ENCODE assay signal across 1 cellular context in the genomic region with DNA sequence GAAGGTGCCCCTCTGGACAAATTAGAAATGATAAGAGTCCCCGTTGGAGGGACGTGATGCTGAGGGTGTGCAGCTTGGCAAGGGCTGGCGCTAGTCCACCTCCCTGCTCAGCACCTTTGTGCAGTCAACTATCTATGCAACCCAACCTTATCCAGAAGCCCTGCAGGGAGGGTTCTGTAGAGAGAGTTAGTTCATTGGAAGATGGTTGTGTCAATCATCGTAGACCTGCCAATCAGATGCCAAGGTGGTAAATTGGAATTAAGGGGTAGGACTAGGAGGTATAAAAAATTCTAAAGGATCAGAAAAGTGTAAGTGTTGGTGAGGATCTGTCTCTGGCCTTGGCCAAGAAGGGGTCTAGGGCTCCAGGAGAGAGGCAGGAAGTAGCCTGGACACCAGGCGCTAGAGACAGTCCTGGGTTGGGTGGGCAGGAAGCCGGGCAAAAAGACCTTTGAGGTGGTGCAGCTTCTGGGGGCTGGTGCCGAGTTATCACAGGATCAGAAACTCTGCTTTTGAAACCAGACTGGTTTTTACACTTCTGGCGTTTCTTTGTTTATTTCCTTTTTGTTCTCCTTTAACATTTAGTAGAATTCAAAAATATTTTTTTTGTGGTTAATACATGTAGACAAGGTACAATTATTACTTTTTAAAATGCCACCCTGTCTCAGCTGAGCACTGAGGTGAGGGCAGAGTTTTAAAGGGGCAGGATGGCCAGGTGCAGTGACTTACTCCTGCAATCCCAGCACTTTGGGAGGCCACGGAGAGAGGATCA.
A peak's percentile ranks its signal among the peaks of the same experiment; 100 is the strongest.
TF ChIP-seq lines count a peak whose summit lies in the region.

No MANE protein-coding gene starts in this region.

TF ChIP-seq in HepG2, 621 proteins besides CTCF, POLR2A, EP300 and RAD21:
- TF ChIP-seq NFYB (CRISPR knock-in tag; IDR thresholded peaks at IDR 0.05) (peak; percentile 95), SP2 (CRISPR knock-in tag; IDR thresholded peaks at IDR 0.05) (peak; percentile 90), POLR2G (IDR thresholded peaks at IDR 0.05; ENCODE audit: low read depth, low read length) (0 out of 2 replicates have a peak, but pooled peaks have one; percentile 24), ISX (CRISPR knock-in tag; conservative IDR thresholded peaks at IDR 0.05) (no peak), KDM5B (CRISPR knock-in tag; IDR thresholded peaks at IDR 0.05; ENCODE audit: borderline replicate concordance) (no peak), NFYC (CRISPR knock-in tag; IDR thresholded peaks at IDR 0.05) (peak; percentile 96)
- TF ChIP-seq, protein P1, sequence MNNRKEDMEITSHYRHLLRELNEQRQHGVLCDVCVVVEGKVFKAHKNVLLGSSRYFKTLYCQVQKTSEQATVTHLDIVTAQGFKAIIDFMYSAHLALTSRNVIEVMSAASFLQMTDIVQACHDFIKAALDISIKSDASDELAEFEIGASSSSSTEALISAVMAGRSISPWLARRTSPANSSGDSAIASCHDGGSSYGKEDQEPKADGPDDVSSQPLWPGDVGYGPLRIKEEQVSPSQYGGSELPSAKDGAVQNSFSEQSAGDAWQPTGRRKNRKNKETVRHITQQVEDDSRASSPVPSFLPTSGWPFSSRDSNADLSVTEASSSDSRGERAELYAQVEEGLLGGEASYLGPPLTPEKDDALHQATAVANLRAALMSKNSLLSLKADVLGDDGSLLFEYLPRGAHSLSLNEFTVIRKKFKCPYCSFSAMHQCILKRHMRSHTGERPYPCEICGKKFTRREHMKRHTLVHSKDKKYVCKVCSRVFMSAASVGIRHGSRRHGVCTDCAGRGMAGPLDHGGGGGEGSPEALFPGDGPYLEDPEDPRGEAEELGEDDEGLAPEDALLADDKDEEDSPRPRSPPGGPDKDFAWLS (CRISPR knock-in tag; IDR thresholded peaks at IDR 0.05; ENCODE audit: borderline replicate concordance), result no peak
- TF ChIP-seq, protein P2, sequence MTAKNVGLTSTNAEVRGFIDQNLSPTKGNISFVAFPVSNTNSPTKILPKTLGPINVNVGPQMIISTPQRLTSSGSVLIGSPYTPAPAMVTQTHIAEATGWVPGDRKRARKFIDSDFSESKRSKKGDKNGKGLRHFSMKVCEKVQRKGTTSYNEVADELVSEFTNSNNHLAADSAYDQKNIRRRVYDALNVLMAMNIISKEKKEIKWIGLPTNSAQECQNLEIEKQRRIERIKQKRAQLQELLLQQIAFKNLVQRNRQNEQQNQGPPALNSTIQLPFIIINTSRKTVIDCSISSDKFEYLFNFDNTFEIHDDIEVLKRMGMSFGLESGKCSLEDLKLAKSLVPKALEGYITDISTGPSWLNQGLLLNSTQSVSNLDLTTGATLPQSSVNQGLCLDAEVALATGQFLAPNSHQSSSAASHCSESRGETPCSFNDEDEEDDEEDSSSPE (CRISPR knock-in tag; IDR thresholded peaks at IDR 0.05), result peak; percentile 63
- TF ChIP-seq, protein P3, sequence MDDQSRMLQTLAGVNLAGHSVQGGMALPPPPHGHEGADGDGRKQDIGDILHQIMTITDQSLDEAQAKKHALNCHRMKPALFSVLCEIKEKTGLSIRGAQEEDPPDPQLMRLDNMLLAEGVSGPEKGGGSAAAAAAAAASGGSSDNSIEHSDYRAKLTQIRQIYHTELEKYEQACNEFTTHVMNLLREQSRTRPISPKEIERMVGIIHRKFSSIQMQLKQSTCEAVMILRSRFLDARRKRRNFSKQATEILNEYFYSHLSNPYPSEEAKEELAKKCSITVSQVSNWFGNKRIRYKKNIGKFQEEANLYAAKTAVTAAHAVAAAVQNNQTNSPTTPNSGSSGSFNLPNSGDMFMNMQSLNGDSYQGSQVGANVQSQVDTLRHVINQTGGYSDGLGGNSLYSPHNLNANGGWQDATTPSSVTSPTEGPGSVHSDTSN (CRISPR knock-in tag; IDR thresholded peaks at IDR 0.05; ENCODE audit: borderline replicate concordance), result peak; percentile 54; the same call in 1 of the 2 replicates
- TF ChIP-seq, protein P4, sequence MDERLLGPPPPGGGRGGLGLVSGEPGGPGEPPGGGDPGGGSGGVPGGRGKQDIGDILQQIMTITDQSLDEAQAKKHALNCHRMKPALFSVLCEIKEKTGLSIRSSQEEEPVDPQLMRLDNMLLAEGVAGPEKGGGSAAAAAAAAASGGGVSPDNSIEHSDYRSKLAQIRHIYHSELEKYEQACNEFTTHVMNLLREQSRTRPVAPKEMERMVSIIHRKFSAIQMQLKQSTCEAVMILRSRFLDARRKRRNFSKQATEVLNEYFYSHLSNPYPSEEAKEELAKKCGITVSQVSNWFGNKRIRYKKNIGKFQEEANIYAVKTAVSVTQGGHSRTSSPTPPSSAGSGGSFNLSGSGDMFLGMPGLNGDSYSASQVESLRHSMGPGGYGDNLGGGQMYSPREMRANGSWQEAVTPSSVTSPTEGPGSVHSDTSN (CRISPR knock-in tag; IDR thresholded peaks at IDR 0.05), result peak; percentile 93
- TF ChIP-seq, protein P5, sequence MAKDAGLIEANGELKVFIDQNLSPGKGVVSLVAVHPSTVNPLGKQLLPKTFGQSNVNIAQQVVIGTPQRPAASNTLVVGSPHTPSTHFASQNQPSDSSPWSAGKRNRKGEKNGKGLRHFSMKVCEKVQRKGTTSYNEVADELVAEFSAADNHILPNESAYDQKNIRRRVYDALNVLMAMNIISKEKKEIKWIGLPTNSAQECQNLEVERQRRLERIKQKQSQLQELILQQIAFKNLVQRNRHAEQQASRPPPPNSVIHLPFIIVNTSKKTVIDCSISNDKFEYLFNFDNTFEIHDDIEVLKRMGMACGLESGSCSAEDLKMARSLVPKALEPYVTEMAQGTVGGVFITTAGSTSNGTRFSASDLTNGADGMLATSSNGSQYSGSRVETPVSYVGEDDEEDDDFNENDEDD (CRISPR knock-in tag; IDR thresholded peaks at IDR 0.05; ENCODE audit: borderline replicate concordance), result peak; percentile 80; the same call in 1 of the 2 replicates
- TF ChIP-seq, protein P6, sequence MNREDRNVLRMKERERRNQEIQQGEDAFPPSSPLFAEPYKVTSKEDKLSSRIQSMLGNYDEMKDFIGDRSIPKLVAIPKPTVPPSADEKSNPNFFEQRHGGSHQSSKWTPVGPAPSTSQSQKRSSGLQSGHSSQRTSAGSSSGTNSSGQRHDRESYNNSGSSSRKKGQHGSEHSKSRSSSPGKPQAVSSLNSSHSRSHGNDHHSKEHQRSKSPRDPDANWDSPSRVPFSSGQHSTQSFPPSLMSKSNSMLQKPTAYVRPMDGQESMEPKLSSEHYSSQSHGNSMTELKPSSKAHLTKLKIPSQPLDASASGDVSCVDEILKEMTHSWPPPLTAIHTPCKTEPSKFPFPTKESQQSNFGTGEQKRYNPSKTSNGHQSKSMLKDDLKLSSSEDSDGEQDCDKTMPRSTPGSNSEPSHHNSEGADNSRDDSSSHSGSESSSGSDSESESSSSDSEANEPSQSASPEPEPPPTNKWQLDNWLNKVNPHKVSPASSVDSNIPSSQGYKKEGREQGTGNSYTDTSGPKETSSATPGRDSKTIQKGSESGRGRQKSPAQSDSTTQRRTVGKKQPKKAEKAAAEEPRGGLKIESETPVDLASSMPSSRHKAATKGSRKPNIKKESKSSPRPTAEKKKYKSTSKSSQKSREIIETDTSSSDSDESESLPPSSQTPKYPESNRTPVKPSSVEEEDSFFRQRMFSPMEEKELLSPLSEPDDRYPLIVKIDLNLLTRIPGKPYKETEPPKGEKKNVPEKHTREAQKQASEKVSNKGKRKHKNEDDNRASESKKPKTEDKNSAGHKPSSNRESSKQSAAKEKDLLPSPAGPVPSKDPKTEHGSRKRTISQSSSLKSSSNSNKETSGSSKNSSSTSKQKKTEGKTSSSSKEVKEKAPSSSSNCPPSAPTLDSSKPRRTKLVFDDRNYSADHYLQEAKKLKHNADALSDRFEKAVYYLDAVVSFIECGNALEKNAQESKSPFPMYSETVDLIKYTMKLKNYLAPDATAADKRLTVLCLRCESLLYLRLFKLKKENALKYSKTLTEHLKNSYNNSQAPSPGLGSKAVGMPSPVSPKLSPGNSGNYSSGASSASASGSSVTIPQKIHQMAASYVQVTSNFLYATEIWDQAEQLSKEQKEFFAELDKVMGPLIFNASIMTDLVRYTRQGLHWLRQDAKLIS (CRISPR knock-in tag; IDR thresholded peaks at IDR 0.05), result no peak
- TF ChIP-seq, protein P7, sequence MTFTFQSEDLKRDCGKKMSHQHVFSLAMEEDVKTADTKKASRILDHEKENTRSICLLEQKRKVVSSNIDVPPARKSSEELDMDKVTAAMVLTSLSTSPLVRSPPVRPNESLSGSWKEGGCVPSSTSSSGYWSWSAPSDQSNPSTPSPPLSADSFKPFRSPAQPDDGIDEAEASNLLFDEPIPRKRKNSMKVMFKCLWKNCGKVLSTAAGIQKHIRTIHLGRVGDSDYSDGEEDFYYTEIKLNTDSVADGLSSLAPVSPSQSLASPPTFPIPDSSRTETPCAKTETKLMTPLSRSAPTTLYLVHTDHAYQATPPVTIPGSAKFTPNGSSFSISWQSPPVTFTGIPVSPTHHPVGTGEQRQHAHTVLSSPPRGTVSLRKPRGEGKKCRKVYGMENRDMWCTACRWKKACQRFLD (CRISPR knock-in tag; IDR thresholded peaks at IDR 0.05; ENCODE audit: borderline replicate concordance), result no peak
